In genomic region chr2:144516981-144517824, GRCh38 we compare ENCODE assay signal across 8 cellular contexts.
A peak's percentile ranks its signal among the peaks of the same experiment; 100 is the strongest.
DNase-seq lines count a peak whose midpoint lies in the region; ATAC-seq and TF ChIP-seq lines count a peak whose summit lies in the region.

No MANE protein-coding gene starts in this region.

- no peak overlapping the region for H2AFZ ChIP-seq in ACC112 (ENCODE audit: low read length, unreplicated experiment)

- no peaks in the 10 kb centered on the region for H3K36me3 ChIP-seq in ACC112 (ENCODE audit: insufficient read depth, low read length)
- no peaks in the 10 kb centered on the region for H3K36me3 ChIP-seq in neutrophil

- H3K27me3 ChIP-seq in ACC112 (ENCODE audit: insufficient read depth, low read length) (no peaks in the 10 kb centered on the region), neutrophil (no peaks in the 10 kb centered on the region)

- no peaks in the 10 kb centered on the region for H3K9me3 ChIP-seq in neutrophil

- no peak for TF ChIP-seq CTCF in neutrophil (IDR thresholded peaks at IDR 0.05)

- peak overlapping the region; percentile 88 for H3K4me3 ChIP-seq in ACC112 (ENCODE audit: low read depth, low read length)
- H3K4me3 ChIP-seq in neutrophil (ENCODE audit: low read depth in 1 of 2, low read length in 1 of 2): peak overlapping the region; percentile 89 to 90

- DNase-seq in NCI-H446 treated with DMSO at 0.1 percent for 48 hours (lab: John Stamatoyannopoulos, UW) (peak; percentile 58), germinal center (ENCODE audit: low spot score) (peak; percentile 46), NCI-H2029 treated with DMSO at 0.1 percent for 48 hours (lab: John Stamatoyannopoulos, UW) (no peak)
- DNase-seq in activated effector memory CD4-positive, alpha-beta T cell treated with anti-CD3 and anti-CD28 coated beads, Interleukin-2, amount 50 U/mL, for 16 hours: peak; percentile 82

- H3K79me2 ChIP-seq in ACC112 (ENCODE audit: control insufficient read depth, insufficient read depth, low read length, unreplicated experiment): peaks cover 77% of the 10 kb centered on the region

- H3K4me1 ChIP-seq in ACC112 (ENCODE audit: control insufficient read depth, insufficient read depth, low read length, unreplicated experiment) (peaks cover 31% of the 10 kb centered on the region), neutrophil (ENCODE audit: control insufficient read depth in 1 of 2, insufficient read depth in 1 of 2, low read depth in 1 of 2, low read length in 1 of 2) (peaks cover 57 to 62% of the 10 kb centered on the region in 2 experiments)

- peak overlapping the region; percentile 91 for H3K27ac ChIP-seq in ACC112 (ENCODE audit: low read depth, low read length)
- H3K27ac ChIP-seq in neutrophil: peak overlapping the region; percentile 99

- ATAC-seq in GM18498 (IDR thresholded peaks at IDR 0.05; ENCODE audit: unreplicated experiment) (peak; percentile 56), HG02870 (IDR thresholded peaks at IDR 0.05; ENCODE audit: unreplicated experiment) (peak; percentile 65)
